ENCODE assay signal across 10 cellular contexts in genomic region chr17:74466785-74467158, GRCh38. TPM values are rescaled to one million over a fixed set of nuclear protein-coding genes. Genes with fewer than 3 reads are reported as not detected.
DNase-seq lines count a peak whose midpoint lies in the region; ATAC-seq and TF ChIP-seq lines count a peak whose summit lies in the region.
"Had no signal": no experiment of that assay in that cellular context is flagged by ENCODE, and none has a peak within 500 bp of the region (broad histone marks: within the 10 kb centered on the region; RNA-seq: fewer than 3 reads in every experiment).

No MANE protein-coding gene starts in this region.

- peaks cover 35% of the 10 kb centered on the region for H3K4me1 Mint-ChIP-seq in central memory CD8-positive, alpha-beta T cell

- intact Hi-C loops in Right ventricle myocardium inferior (cut with DNase I) (no loop called here), cardiac septum (cut with DNase I) (loop anchor here (1.0 kb wide), 1 partner anchor 19 kb away; no protein-coding TSS in a partner anchor), mucosa of descending colon (cut with DNase I, micrococcal nuclease) (no loop called here), upper lobe of right lung (cut with DNase I) (no loop called here)

- ATAC-seq in Right ventricle myocardium inferior, result peak; percentile 4
- ATAC-seq in central memory CD8-positive, alpha-beta T cell (replicated peaks; ENCODE audit: extremely low read depth, poor library complexity, severe bottlenecking), result peak; percentile 7
- ATAC-seq in mucosa of descending colon, result peak; percentile 21
- ATAC-seq in upper lobe of right lung, result peak; percentile 2
- ATAC-seq in HG02623 (IDR thresholded peaks at IDR 0.05; ENCODE audit: unreplicated experiment), result no peak

- no peak overlapping the region for H3K27ac Mint-ChIP-seq in central memory CD8-positive, alpha-beta T cell (ENCODE audit: low read depth)

- H3K4me1 ChIP-seq in mucosa of descending colon (ENCODE audit: low read depth) (peaks cover 4% of the 10 kb centered on the region), upper lobe of right lung (peaks cover 7% of the 10 kb centered on the region)

- no peak overlapping the region for H3K4me3 Mint-ChIP-seq in central memory CD8-positive, alpha-beta T cell

- H3K9me3 ChIP-seq in mucosa of descending colon (no peaks in the 10 kb centered on the region), upper lobe of right lung (no peaks in the 10 kb centered on the region)

- peaks cover 14% of the 10 kb centered on the region for H3K36me3 Mint-ChIP-seq in central memory CD8-positive, alpha-beta T cell (ENCODE audit: insufficient read depth)

- H3K4me3 ChIP-seq in mucosa of descending colon (no peak overlapping the region), upper lobe of right lung (peak overlapping the region; percentile 48)

- H3K27me3 ChIP-seq in upper lobe of right lung, result peaks cover 16% of the 10 kb centered on the region

- no peaks in the 10 kb centered on the region for H3K27me3 Mint-ChIP-seq in central memory CD8-positive, alpha-beta T cell

- TF ChIP-seq CTCF in mucosa of descending colon (IDR thresholded peaks at IDR 0.05), result no peak
- TF ChIP-seq CTCF in upper lobe of right lung (IDR thresholded peaks at IDR 0.05), result no peak

- peak overlapping the region; percentile 71 for H3K27ac ChIP-seq in upper lobe of right lung

- H3K9me3 Mint-ChIP-seq in central memory CD8-positive, alpha-beta T cell, result no peaks in the 10 kb centered on the region
- H3K9me3 Mint-ChIP-seq: naive B cell had no signal

- H3K36me3 ChIP-seq in mucosa of descending colon (ENCODE audit: low read depth) (no peaks in the 10 kb centered on the region), upper lobe of right lung (no peaks in the 10 kb centered on the region)

- DNase-seq in Right ventricle myocardium inferior (ENCODE audit: missing footprints), result no peak
- no peak for DNase-seq in cardiac septum (ENCODE audit: low spot score)
- DNase-seq in central memory CD8-positive, alpha-beta T cell (ENCODE audit: low spot score in 2 of 2), result no peak
- no peak for DNase-seq in mucosa of descending colon
- no peak for DNase-seq in upper lobe of right lung
- no peak for DNase-seq in stimulated activated naive CD4-positive, alpha-beta T cell treated with Interleukin-2 at 50 U/mL for 16 hours (lab: John Stamatoyannopoulos, UW)
- DNase-seq in kidney glomerular epithelial cell (lab: John Stamatoyannopoulos, UW), result no peak
- DNase-seq: Karpas-422 had no signal

RNA-seq across cellular contexts. Expression of gene CD300A, which starts 0.3 kb away (rescaled TPM):
- total RNA-seq in Right ventricle myocardium inferior (2.4 TPM), cardiac septum (2.6 TPM), mucosa of descending colon (1 to 10 TPM; 3.7 to 7.0 (median 5.2) TPM), upper lobe of right lung (17.5 TPM)

RNA-seq across cellular contexts. Expression of gene GPRC5C, which starts 34.9 kb away (rescaled TPM):
- total RNA-seq in Right ventricle myocardium inferior, result 37.2 TPM
- 31.7 TPM for total RNA-seq in cardiac septum
- total RNA-seq in mucosa of descending colon, result 100 to 1,000 TPM in 2 of 3 donors, 10 to 100 TPM in 1; 62.2 to 172 (median 139) TPM
- total RNA-seq in upper lobe of right lung, result 48.6 TPM
